Comparison of ENCODE assay signal across 2 cellular contexts in the genomic region with DNA sequence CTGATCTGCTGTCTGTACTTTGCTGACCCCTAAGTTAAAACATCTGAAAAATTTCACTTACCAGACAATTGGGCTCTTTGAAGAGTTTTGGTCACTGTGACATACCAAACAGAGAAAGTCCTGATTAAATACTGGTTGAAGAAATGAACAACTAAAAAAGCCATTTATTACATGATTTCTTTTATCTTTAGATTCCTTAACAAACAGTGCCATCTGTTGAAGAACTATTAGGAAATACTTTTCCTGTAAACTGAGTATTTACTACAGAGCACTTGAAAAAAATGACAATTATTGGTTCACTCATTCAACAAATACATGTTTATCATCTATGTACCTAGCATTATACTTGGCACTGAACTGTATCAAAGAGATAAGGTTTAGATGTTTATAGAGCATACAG.
TF ChIP-seq lines count a peak whose summit lies in the region.

No MANE protein-coding gene starts in this region.

TF ChIP-seq in IMR-90, 13 proteins besides CTCF, POLR2A, EP300 and RAD21:
- TF ChIP-seq RFX5 (IDR thresholded peaks at IDR 0.05; ENCODE audit: low read depth, low read length), result no peak
- TF ChIP-seq SMC3 (IDR thresholded peaks at IDR 0.05; ENCODE audit: low read depth, low read length), result no peak
- TF ChIP-seq MAZ (IDR thresholded peaks at IDR 0.05; ENCODE audit: borderline replicate concordance, low read depth, low read length), result no peak
- TF ChIP-seq BHLHE40 (IDR thresholded peaks at IDR 0.05; ENCODE audit: low read depth, low read length), result no peak
- TF ChIP-seq CEBPB (IDR thresholded peaks at IDR 0.05; ENCODE audit: low read depth, low read length), result no peak
- no peak for TF ChIP-seq USF2 (IDR thresholded peaks at IDR 0.05; ENCODE audit: low read depth, low read length)
- no peak for TF ChIP-seq MXI1 (IDR thresholded peaks at IDR 0.05; ENCODE audit: borderline replicate concordance, low read depth, low read length)
- TF ChIP-seq MAFK (IDR thresholded peaks at IDR 0.05; ENCODE audit: low read depth, low read length), result no peak
- TF ChIP-seq RCOR1 (IDR thresholded peaks at IDR 0.05; ENCODE audit: insufficient replicate concordance, low read length), result no peak

TF ChIP-seq in HEK293T, 16 proteins besides CTCF, POLR2A, EP300 and RAD21:
- TF ChIP-seq ARNT (IDR thresholded peaks at IDR 0.05) (no peak), L3MBTL2 (conservative IDR thresholded peaks at IDR 0.05) (no peak), FOXM1 (IDR thresholded peaks at IDR 0.05; ENCODE audit: borderline replicate concordance) (no peak), FOXA1 (IDR thresholded peaks at IDR 0.05) (no peak), SP1 (IDR thresholded peaks at IDR 0.05) (no peak), LEF1 (IDR thresholded peaks at IDR 0.05; ENCODE audit: borderline replicate concordance) (no peak), TARDBP (IDR thresholded peaks at IDR 0.05) (no peak), SUZ12 (IDR thresholded peaks at IDR 0.05) (no peak), PKNOX1 (IDR thresholded peaks at IDR 0.05) (no peak), NFRKB (IDR thresholded peaks at IDR 0.05) (no peak), ELF4 (IDR thresholded peaks at IDR 0.05) (no peak), ZNF384 (IDR thresholded peaks at IDR 0.05) (no peak), HDGF (IDR thresholded peaks at IDR 0.05; ENCODE audit: borderline replicate concordance) (no peak), FOXK2 (IDR thresholded peaks at IDR 0.05) (no peak), BHLHE40 (IDR thresholded peaks at IDR 0.05; ENCODE audit: borderline replicate concordance) (no peak), CTBP1 (IDR thresholded peaks at IDR 0.05; ENCODE audit: borderline replicate concordance) (no peak)
